ENCODE assay signal across 21 cellular contexts in the genomic region with DNA sequence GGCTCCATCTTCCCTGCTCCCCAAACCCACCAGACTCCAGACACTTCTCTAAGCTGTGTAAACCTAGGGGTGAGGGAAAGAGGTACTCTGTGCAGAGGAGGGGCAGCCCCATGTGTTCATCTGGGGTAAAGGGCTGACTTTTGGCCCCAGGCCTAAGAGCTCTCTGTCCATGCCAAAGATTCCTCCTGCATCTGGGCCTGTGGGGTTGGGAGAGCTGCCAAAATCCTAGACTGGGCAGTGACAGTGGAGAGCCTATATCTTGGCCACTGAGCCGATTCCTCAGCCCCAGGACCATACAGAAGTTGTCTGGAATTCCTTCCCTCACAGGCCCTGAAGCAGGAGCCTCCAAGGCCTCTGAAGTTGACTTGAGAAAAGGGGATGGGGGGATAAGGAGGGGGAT. TPM values are rescaled to one million over a fixed set of nuclear protein-coding genes. Genes with fewer than 3 reads are reported as not detected.
DNase-seq lines count a peak whose midpoint lies in the region; ATAC-seq and TF ChIP-seq lines count a peak whose summit lies in the region.
"Had no signal": no experiment of that assay in that cellular context is flagged by ENCODE, and none has a peak within 500 bp of the region (broad histone marks: within the 10 kb centered on the region; RNA-seq: fewer than 3 reads in every experiment).

No MANE protein-coding gene starts in this region.

- DNase-seq in HCEC 1CT (peak; percentile 80), RPMI7951 (ENCODE audit: low read depth) (peak; percentile 91), fibroblast of lung (ENCODE audit: low read depth in 2 of 2) (peak; percentile 65 to 76), sigmoid colon (peak; percentile 19)
- DNase-seq in activated CD4-positive, alpha-beta T cell treated with anti-CD3 and anti-CD28 coated beads, Interleukin-2, amount 50 U/mL, for 48 hours: no peak
- DNase-seq: activated CD4-positive, CD25-positive, alpha-beta regulatory T cell treated with anti-CD3 and anti-CD28 coated beads, Interleukin-2, amount 50 U/mL, for 72 hours; activated CD8-positive, alpha-beta memory T cell treated with anti-CD3 and anti-CD28 coated beads, Interleukin-2, amount 50 U/mL, for 48 hours; CD8-positive, alpha-beta T cell; effector memory CD4-positive, alpha-beta T cell; immature natural killer cell; NCI-H1105; SIG-M5 had no signal

- H3K27me3 ChIP-seq in fibroblast of lung (ENCODE audit: control insufficient read depth, insufficient read depth, low read length) (no peaks in the 10 kb centered on the region), sigmoid colon (peaks cover 0 to 7% (median 5%) of the 10 kb centered on the region in 3 donors), gastroesophageal sphincter (peaks cover 67% of the 10 kb centered on the region)

- peaks cover 11% of the 10 kb centered on the region for H3K4me1 ChIP-seq in fibroblast of lung (ENCODE audit: control insufficient read depth, extremely low read depth, insufficient read depth, low read length)
- peaks cover 0 to 9% (median 3%) of the 10 kb centered on the region in 4 donors for H3K4me1 ChIP-seq in sigmoid colon
- no peaks in the 10 kb centered on the region for H3K4me1 ChIP-seq in gastroesophageal sphincter

- TF ChIP-seq EP300 in sigmoid colon (IDR thresholded peaks at IDR 0.05) (no peak), gastroesophageal sphincter (IDR thresholded peaks at IDR 0.05) (no peak)

- no peak overlapping the region for H3K9ac ChIP-seq in fibroblast of lung (ENCODE audit: insufficient read depth, low read length)

- H4K20me1 ChIP-seq in fibroblast of lung (ENCODE audit: control insufficient read depth, extremely low read depth, insufficient read depth, low read length): no peaks in the 10 kb centered on the region

- H2AFZ ChIP-seq in fibroblast of lung (ENCODE audit: low read length): no peak overlapping the region

- H3K9me3 ChIP-seq in fibroblast of lung (ENCODE audit: control insufficient read depth, insufficient read depth, low read depth, low read length): no peaks in the 10 kb centered on the region
- no peaks in the 10 kb centered on the region for H3K9me3 ChIP-seq in sigmoid colon
- no peaks in the 10 kb centered on the region for H3K9me3 ChIP-seq in gastroesophageal sphincter

- H3K27ac ChIP-seq in fibroblast of lung (ENCODE audit: insufficient read depth, low read length): peak overlapping the region; percentile 44
- no peak overlapping the region for H3K27ac ChIP-seq in sigmoid colon
- no peak overlapping the region for H3K27ac ChIP-seq in gastroesophageal sphincter
- H3K27ac ChIP-seq: cardiac muscle cell had no signal

- ATAC-seq in GM18505 (IDR thresholded peaks at IDR 0.05; ENCODE audit: unreplicated experiment) (no peak), gastroesophageal sphincter (no peak)
- ATAC-seq: CD8-positive, alpha-beta T cell; GM12878; HCT116 had no signal

- H3K36me3 ChIP-seq in fibroblast of lung (ENCODE audit: control insufficient read depth, insufficient read depth, low read length): no peaks in the 10 kb centered on the region
- H3K36me3 ChIP-seq in sigmoid colon: no peaks in the 10 kb centered on the region
- H3K36me3 ChIP-seq in gastroesophageal sphincter: no peaks in the 10 kb centered on the region
- H3K36me3 ChIP-seq: cardiac muscle cell had no signal

- TF ChIP-seq CTCF in fibroblast of lung (conservative IDR thresholded peaks at IDR 0.05 in 1 of 2, IDR thresholded peaks at IDR 0.05 in 1 of 2; ENCODE audit: low read depth in 1 of 2, low read length in 2 of 2) (no peak), sigmoid colon (IDR thresholded peaks at IDR 0.05) (no peak), gastroesophageal sphincter (IDR thresholded peaks at IDR 0.05) (no peak)

- H3K4me3 ChIP-seq in fibroblast of lung (replicated peaks in 1 of 4; ENCODE audit: control extremely low read depth in 1 of 4, insufficient read depth in 1 of 4, low read depth in 3 of 4, low read length in 4 of 4): no peak overlapping the region
- no peak overlapping the region for H3K4me3 ChIP-seq in sigmoid colon
- H3K4me3 ChIP-seq in gastroesophageal sphincter: no peak overlapping the region
- H3K4me3 ChIP-seq: cardiac muscle cell, GM12878 had no signal

- WGBS in sigmoid colon, 2 donors: 64 to 67% methylated on average over 1 of the region's 1 CpG
- WGBS in gastroesophageal sphincter (ENCODE audit: low coverage in 1 of 2), 2 donors: no CpG with 5 or more reads among the region's 1 CpG

- H3K79me2 ChIP-seq in fibroblast of lung (ENCODE audit: control insufficient read depth, insufficient read depth, low read length): no peaks in the 10 kb centered on the region

- TF ChIP-seq POLR2A in sigmoid colon (IDR thresholded peaks at IDR 0.05) (no peak), GM18505 (IDR thresholded peaks at IDR 0.05; ENCODE audit: borderline replicate concordance, extremely low read depth, insufficient read depth, insufficient read length) (no peak), gastroesophageal sphincter (IDR thresholded peaks at IDR 0.05) (no peak)

- intact Hi-C loops in sigmoid colon (cut with DNase I): no loop called here

- H3K4me2 ChIP-seq in fibroblast of lung (ENCODE audit: extremely low read depth, insufficient read depth, low read length): peak overlapping the region; percentile 21

RNA-seq across cellular contexts. Expression of a gene that starts 25.3 kb away (rescaled TPM):
- not detected in 2 replicates for total RNA-seq in RPMI7951 (2014; rRNA removed; shearing (Covaris generic))
- total RNA-seq in fibroblast of lung (0.26 and 2.8 TPM in 2 replicates), sigmoid colon (1 to 10 TPM in 1 of 4 donors, under 1 TPM in 2, not detected in 1; 0.16 to 1.4 (median 0.27) TPM), gastroesophageal sphincter (1 to 10 TPM in 1 of 4 donors, under 1 TPM in 1, not detected in 2; 0.15 to 6.6 TPM)
- polyA plus RNA-seq in fibroblast of lung (0.36 TPM in 1 of 2 replicates, not detected in the other), sigmoid colon (1 to 10 TPM in 1 of 3 donors, not detected in 2; 5.4 TPM)
- 0.42 TPM in 1 of 2 replicates, not detected in the other for polyA plus RNA-seq in fibroblast of lung (2012)
- polyA minus RNA-seq in fibroblast of lung (ENCODE audit: low replicate concordance): not detected in 2 replicates
- total RNA-seq: cardiac muscle cell; CD8-positive, alpha-beta T cell; Daoy; glomerular endothelial cell; GM12878; neural crest cell; renal cortical epithelial cell had no signal
- polyA plus RNA-seq: cardiac muscle cell, GM12878, immature natural killer cell had no signal

Comparison
In these comparisons a context has a peak if more than half of its experiments do, and no peak if none do; other contexts are left out.
1. DNase-seq: peak in HCEC 1CT (single experiment), RPMI7951 (single experiment), fibroblast of lung (2 of 2) and sigmoid colon (single experiment); none in activated CD4-positive, alpha-beta T cell treated with anti-CD3 and anti-CD28 coated beads, Interleukin-2, amount 50 U/mL, for 48 hours (0 of 2).